Comparison of ENCODE assay signal across 15 cellular contexts in the genomic region with DNA sequence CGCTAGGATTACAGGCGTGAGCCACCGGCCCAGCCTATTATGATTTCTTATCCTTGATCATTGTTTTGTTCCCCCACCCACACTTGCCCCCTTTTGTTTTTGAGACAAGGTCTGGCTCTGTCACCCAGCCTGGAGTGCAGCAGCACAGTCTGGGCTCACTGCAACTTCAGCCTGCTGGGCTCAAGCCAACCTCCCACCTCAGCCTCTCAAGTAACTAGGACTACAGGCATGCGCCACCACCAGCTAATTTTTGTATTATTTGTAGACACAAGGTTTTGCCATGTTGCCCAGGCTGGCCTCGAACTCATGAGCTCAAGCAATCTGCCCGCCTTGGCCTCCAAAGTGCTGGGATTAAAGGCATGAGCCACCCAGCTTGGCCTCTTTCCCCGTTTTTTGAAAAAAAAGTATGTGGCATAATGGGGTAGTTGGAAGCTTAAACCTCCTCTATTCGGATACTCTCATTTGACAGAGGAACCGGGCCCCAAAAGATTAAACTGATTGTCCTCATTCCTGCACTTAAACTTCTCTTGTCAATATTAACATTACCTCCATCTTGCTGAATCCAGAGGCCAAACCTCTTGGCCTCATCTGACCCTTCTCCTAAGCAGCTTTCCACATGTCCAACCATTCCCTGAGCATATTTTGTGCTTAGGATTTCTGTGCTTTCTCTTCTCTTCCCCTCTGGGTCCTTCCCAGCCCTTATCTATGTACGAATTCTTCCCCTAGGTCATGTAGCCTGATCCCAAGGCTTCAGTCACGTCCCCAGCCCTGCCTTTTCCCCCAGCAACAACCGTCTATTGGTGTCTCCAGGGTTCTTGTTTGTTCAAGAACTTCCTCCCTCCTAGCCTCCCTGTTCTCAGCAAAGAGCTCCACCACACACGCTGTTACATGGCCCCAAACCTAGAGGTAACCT. TPM values are rescaled to one million over a fixed set of nuclear protein-coding genes. Genes with fewer than 3 reads are reported as not detected.
DNase-seq lines count a peak whose midpoint lies in the region; ATAC-seq and TF ChIP-seq lines count a peak whose summit lies in the region.
"Had no signal": no experiment of that assay in that cellular context is flagged by ENCODE, and none has a peak within 500 bp of the region (broad histone marks: within the 10 kb centered on the region; RNA-seq: fewer than 3 reads in every experiment).

No MANE protein-coding gene starts in this region.

- peak overlapping the region in 9 of 10 donors; percentile 23 to 68 (median 42) for H3K27ac ChIP-seq in heart right ventricle

- no peak overlapping the region for H3K4me3 ChIP-seq in heart right ventricle

- intact Hi-C loops in Right ventricle myocardium inferior (cut with DNase I), result no loop called here
- intact Hi-C loops in cardiac septum (cut with DNase I), result no loop called here
- intact Hi-C loops in heart right ventricle (cut with DNase I), result no loop called here
- intact Hi-C loops in activated T-helper 1 cell treated with anti-CD3 and anti-CD28 coated beads, Interleukin-12 subunit alpha, Interleukin-12 subunit beta, Interleukin-2, Interleukin-4 antibody, amounts not matched to agents 30 ng/mL and 10 ng/mL and 1 ng/mL, durations not matched to agents 14 hours and 24 hours and 36 hours (cut with micrococcal nuclease), result no loop called here

- H3K4me1 Mint-ChIP-seq in nephron progenitor cell, result peaks cover 15% of the 10 kb centered on the region
- H3K4me1 Mint-ChIP-seq in activated T-helper 1 cell treated with anti-CD3 and anti-CD28 coated beads, Interleukin-12 subunit alpha, Interleukin-12 subunit beta, Interleukin-2, Interleukin-4 antibody, amounts not matched to agents 30 ng/mL and 10 ng/mL and 1 ng/mL, durations not matched to agents 14 hours and 24 hours and 36 hours (ENCODE audit: low read depth), result peaks cover 23% of the 10 kb centered on the region

- H3K36me3 Mint-ChIP-seq in nephron progenitor cell (ENCODE audit: low read depth), result no peaks in the 10 kb centered on the region
- no peaks in the 10 kb centered on the region for H3K36me3 Mint-ChIP-seq in activated T-helper 1 cell treated with anti-CD3 and anti-CD28 coated beads, Interleukin-12 subunit alpha, Interleukin-12 subunit beta, Interleukin-2, Interleukin-4 antibody, amounts not matched to agents 30 ng/mL and 10 ng/mL and 1 ng/mL, durations not matched to agents 14 hours and 24 hours and 36 hours (ENCODE audit: low read depth)
- H3K36me3 Mint-ChIP-seq: CD8-positive, alpha-beta T cell had no signal

- peaks cover 20% of the 10 kb centered on the region for H3K27me3 Mint-ChIP-seq in nephron progenitor cell (ENCODE audit: low read depth, poor library complexity)
- no peaks in the 10 kb centered on the region for H3K27me3 Mint-ChIP-seq in activated T-helper 1 cell treated with anti-CD3 and anti-CD28 coated beads, Interleukin-12 subunit alpha, Interleukin-12 subunit beta, Interleukin-2, Interleukin-4 antibody, amounts not matched to agents 30 ng/mL and 10 ng/mL and 1 ng/mL, durations not matched to agents 14 hours and 24 hours and 36 hours (ENCODE audit: insufficient read depth)

- H3K36me3 ChIP-seq in heart right ventricle, result no peaks in the 10 kb centered on the region

- whole genome bisulfite sequencing in heart right ventricle, 2 donors, result 74 to 75% methylated on average over 13 of the region's 13 CpGs

- TF ChIP-seq CTCF in heart right ventricle (IDR thresholded peaks at IDR 0.05) (no peak), nephron progenitor cell (IDR thresholded peaks at IDR 0.05) (no peak), GM13976 (IDR thresholded peaks at IDR 0.05; ENCODE audit: borderline replicate concordance, control extremely low read depth, extremely low read depth, insufficient read depth, missing control alignments) (no peak)

- H3K9me3 ChIP-seq in heart right ventricle, result no peaks in the 10 kb centered on the region

- ATAC-seq in Right ventricle myocardium inferior, result peak; percentile 67
- peak; percentile 50 to 71 (median 58) for ATAC-seq in heart right ventricle
- ATAC-seq in HG03135 (IDR thresholded peaks at IDR 0.05; ENCODE audit: unreplicated experiment), result no peak
- ATAC-seq: CD8-positive, alpha-beta T cell had no signal

- no peak overlapping the region for H3K4me3 Mint-ChIP-seq in nephron progenitor cell
- H3K4me3 Mint-ChIP-seq in activated T-helper 1 cell treated with anti-CD3 and anti-CD28 coated beads, Interleukin-12 subunit alpha, Interleukin-12 subunit beta, Interleukin-2, Interleukin-4 antibody, amounts not matched to agents 30 ng/mL and 10 ng/mL and 1 ng/mL, durations not matched to agents 14 hours and 24 hours and 36 hours, result no peak overlapping the region
- H3K4me3 Mint-ChIP-seq: CD8-positive, alpha-beta T cell had no signal

- peaks cover under 1% of the 10 kb centered on the region for H3K9me3 Mint-ChIP-seq in nephron progenitor cell
- no peaks in the 10 kb centered on the region for H3K9me3 Mint-ChIP-seq in activated T-helper 1 cell treated with anti-CD3 and anti-CD28 coated beads, Interleukin-12 subunit alpha, Interleukin-12 subunit beta, Interleukin-2, Interleukin-4 antibody, amounts not matched to agents 30 ng/mL and 10 ng/mL and 1 ng/mL, durations not matched to agents 14 hours and 24 hours and 36 hours
- H3K9me3 Mint-ChIP-seq: CD8-positive, alpha-beta T cell had no signal

- in situ Hi-C loops in GM13976 (cut with MboI; ENCODE audit: low sequenced_read_pairs, unreplicated experiment), result no loop called here

- peak overlapping the region; percentile 31 for H3K27ac Mint-ChIP-seq in nephron progenitor cell
- no peak overlapping the region for H3K27ac Mint-ChIP-seq in activated T-helper 1 cell treated with anti-CD3 and anti-CD28 coated beads, Interleukin-12 subunit alpha, Interleukin-12 subunit beta, Interleukin-2, Interleukin-4 antibody, amounts not matched to agents 30 ng/mL and 10 ng/mL and 1 ng/mL, durations not matched to agents 14 hours and 24 hours and 36 hours
- H3K27ac Mint-ChIP-seq: CD8-positive, alpha-beta T cell had no signal

- peaks cover 0 to 24% (median 11%) of the 10 kb centered on the region in 9 donors for H3K4me1 ChIP-seq in heart right ventricle

- no peaks in the 10 kb centered on the region for H3K27me3 ChIP-seq in heart right ventricle

- DNase-seq in Right ventricle myocardium inferior (ENCODE audit: missing footprints) (no peak), cardiac septum (ENCODE audit: low spot score) (no peak), heart right ventricle (no peak), nephron progenitor cell (no peak), GM13976 (ENCODE audit: low spot score) (no peak)
- no peak for DNase-seq in activated T-helper 1 cell treated with anti-CD3 and anti-CD28 coated beads, Interleukin-12 subunit alpha, Interleukin-12 subunit beta, Interleukin-2, Interleukin-4 antibody, amounts not matched to agents 30 ng/mL and 10 ng/mL and 1 ng/mL, durations not matched to agents 14 hours and 24 hours and 36 hours (ENCODE audit: low spot score)
- DNase-seq in activated CD4-positive, alpha-beta T cell treated with anti-CD3 and anti-CD28 coated beads, Interleukin-2, amount 50 U/mL, for 4 hours, result no peak
- DNase-seq: activated CD4-positive, alpha-beta T cell treated with anti-CD3 and anti-CD28 coated beads for 48 hours; activated T-cell treated with anti-CD3 and anti-CD28 coated beads, Interleukin-2, amount 50 U/mL, for 48 hours; erythroblast; GDM1; NCI-H2107; NCI-H774 had no signal

RNA-seq across cellular contexts. Expression of gene EZR, which starts 6.1 kb away (rescaled TPM):
- total RNA-seq in Right ventricle myocardium inferior (203 TPM), cardiac septum (141 TPM), heart right ventricle (100 to 1,000 TPM; 148 to 227 (median 186) TPM)
- polyA plus RNA-seq in heart right ventricle, result 100 to 1,000 TPM in 1 of 2 donors, 10 to 100 TPM in 1; 90.3 to 322 TPM
- total RNA-seq in activated T-helper 1 cell treated with anti-CD3 and anti-CD28 coated beads, Interleukin-12 subunit alpha, Interleukin-12 subunit beta, Interleukin-2, Interleukin-4 antibody, amounts not matched to agents 30 ng/mL and 10 ng/mL and 1 ng/mL, durations not matched to agents 14 hours and 24 hours and 36 hours, result 205 and 206 TPM in 2 replicates
